ENCODE assay signal across 36 cellular contexts in genomic region chr3:128429275-128429674, GRCh38. TPM values are rescaled to one million over a fixed set of nuclear protein-coding genes. Genes with fewer than 3 reads are reported as not detected.
"Had no signal": no experiment of that assay in that cellular context is flagged by ENCODE, and none has a peak within 500 bp of the region (broad histone marks: within the 10 kb centered on the region; RNA-seq: fewer than 3 reads in every experiment).

No MANE protein-coding gene starts in this region.

- FAIRE-seq: colon, endometrium, endothelial cell of umbilical vein had no signal

- H3K27ac ChIP-seq: adrenal gland, body of pancreas, epithelial cell of prostate, esophagus squamous epithelium, gastroesophageal sphincter had no signal

- H3K4me3 ChIP-seq: adrenal gland, body of pancreas, esophagus squamous epithelium, gastroesophageal sphincter had no signal

- DNase-seq: activated B cell treated with CpG ODN at 0.5 μM for 24 hours; activated CD4-positive, alpha-beta memory T cell treated with anti-CD3 and anti-CD28 coated beads for 36 hours; activated CD4-positive, alpha-beta T cell treated with anti-CD3 and anti-CD28 coated beads for 48 hours; activated CD8-positive, alpha-beta memory T cell treated with anti-CD3 and anti-CD28 coated beads, Interleukin-2, amount 50 U/mL, for 48 hours; activated CD8-positive, alpha-beta T cell treated with anti-CD3 and anti-CD28 coated beads, Interleukin-2, amount 10 ng/mL, durations not matched to agents 7 days and 5 days; activated effector memory CD4-positive, alpha-beta T cell treated with Interleukin-2 at 50 U/mL for 16 hours; activated gamma-delta T cell treated with Interleukin-2 at 50 U/mL for 16 hours; activated naive CD4-positive, alpha-beta T cell treated with anti-CD3 and anti-CD28 coated beads for 36 hours; activated naive CD8-positive, alpha-beta T cell treated with anti-CD3 and anti-CD28 coated beads for 36 hours; activated naive CD8-positive, alpha-beta T cell treated with anti-CD3 and anti-CD28 coated beads, Interleukin-2, amount 50 U/mL, for 24 hours; activated T-cell treated with anti-CD3 and anti-CD28 coated beads, Interleukin-2, amount 50 U/mL, for 4 hours; adrenal gland; amygdala; aorta; body of pancreas; caudate nucleus; effector CD8-positive, alpha-beta T cell; esophagus squamous epithelium; foreskin melanocyte; head of caudate nucleus; T-helper 2 cell had no signal

- H3K9me3 ChIP-seq: adrenal gland, body of pancreas, esophagus squamous epithelium, gastroesophageal sphincter had no signal

- H3K36me3 ChIP-seq: adrenal gland, esophagus squamous epithelium, gastroesophageal sphincter had no signal

- ATAC-seq: activated CD4-positive, CD25-positive, alpha-beta regulatory T cell treated with anti-CD3 and anti-CD28 coated beads, Interleukin-2, amount 50 U/mL, for 24 hours; activated CD8-positive, alpha-beta T cell treated with anti-CD3 and anti-CD28 coated beads, Interleukin-2, amount 10 ng/mL, durations not matched to agents 7 days and 5 days; activated naive CD8-positive, alpha-beta T cell treated with anti-CD3 and anti-CD28 coated beads, Interleukin-2, amount 50 U/mL, for 24 hours; activated T-cell treated with anti-CD3 and anti-CD28 coated beads, Interleukin-2, amount 50 U/mL, for 4 hours; activated T-helper 17 cell treated with anti-CD3 and anti-CD28 coated beads, Interleukin-2, amount 50 U/mL, for 72 hours; body of pancreas; gastroesophageal sphincter had no signal

- H3K27me3 ChIP-seq: body of pancreas had no signal

RNA-seq across cellular contexts. Expression of gene DNAJB8, which starts 37.4 kb away (rescaled TPM):
- total RNA-seq: activated B cell treated with CpG ODN at 0.5 μM for 24 hours; activated CD4-positive, alpha-beta memory T cell treated with anti-CD3 and anti-CD28 coated beads for 36 hours; activated CD8-positive, alpha-beta memory T cell treated with anti-CD3 and anti-CD28 coated beads for 36 hours; activated CD8-positive, alpha-beta T cell treated with anti-CD3 and anti-CD28 coated beads, Interleukin-2, amount 10 ng/mL, durations not matched to agents 7 days and 5 days; activated naive CD4-positive, alpha-beta T cell treated with anti-CD3 and anti-CD28 coated beads for 36 hours; activated naive CD8-positive, alpha-beta T cell treated with anti-CD3 and anti-CD28 coated beads for 36 hours; activated T-cell treated with anti-CD3 and anti-CD28 coated beads, Interleukin-2, amount 50 U/mL, for 4 hours; activated T-helper 17 cell treated with anti-CD3 and anti-CD28 coated beads, Interleukin-2, amount 50 U/mL, for 72 hours; adrenal gland; aorta; body of pancreas; chondrocyte; dermis microvascular lymphatic vessel endothelial cell; endothelial cell of umbilical vein; esophagus squamous epithelium; fibroblast of lung; fibroblast of villous mesenchyme; gastroesophageal sphincter; glomerular endothelial cell; T-helper 1 cell treated with Interleukin-12 subunit alpha and Interleukin-12 subunit beta and Interleukin-4 antibody, amounts not matched to agents 30 ng/mL and 1 ng/mL, for 36 hours had no signal
- polyA plus RNA-seq: adrenal gland, aorta, endothelial cell of umbilical vein, esophagus, fibroblast of lung had no signal
